ENCODE assay signal across 9 cellular contexts in genomic region chr21:17491716-17492414, GRCh38. TPM values are rescaled to one million over a fixed set of nuclear protein-coding genes. Genes with fewer than 3 reads are reported as not detected.
DNase-seq lines count a peak whose midpoint lies in the region; ATAC-seq and TF ChIP-seq lines count a peak whose summit lies in the region.
"Had no signal": no experiment of that assay in that cellular context is flagged by ENCODE, and none has a peak within 500 bp of the region (broad histone marks: within the 10 kb centered on the region; RNA-seq: fewer than 3 reads in every experiment).

No MANE protein-coding gene starts in this region.

- H3K36me3 ChIP-seq in skeletal muscle satellite cell (ENCODE audit: insufficient read depth, low read length) = no peaks in the 10 kb centered on the region
- no peaks in the 10 kb centered on the region for H3K36me3 ChIP-seq in BE2C

- H3K27me3 ChIP-seq in skeletal muscle satellite cell (ENCODE audit: control insufficient read depth, insufficient read depth, low read length) (peaks cover 42% of the 10 kb centered on the region), BE2C (no peaks in the 10 kb centered on the region)

- peaks cover 16% of the 10 kb centered on the region for H3K4me1 Mint-ChIP-seq in chondrocyte (ENCODE audit: low read depth)

- no peaks in the 10 kb centered on the region for H3K36me3 Mint-ChIP-seq in chondrocyte (ENCODE audit: low read depth)

- H3K4me3 ChIP-seq in NB4 (ENCODE audit: low read depth, low read length) (no peak overlapping the region), skeletal muscle satellite cell (ENCODE audit: low read length) (no peak overlapping the region), BE2C (ENCODE audit: low read depth, low read length) (no peak overlapping the region)

- DNase-seq in NB4 (ENCODE audit: low read depth) (peak; percentile 68), chondrocyte (ENCODE audit: low spot score) (no peak), NCI-H510A (lab: John Stamatoyannopoulos, UW) (no peak), D341Med (ENCODE audit: low spot score) (no peak), BE2C (no peak), NCI-H2107 treated with DMSO at 0.1 percent for 48 hours (lab: John Stamatoyannopoulos, UW; ENCODE audit: unreplicated experiment) (no peak)
- DNase-seq: activated CD4-positive, alpha-beta T cell treated with anti-CD3 and anti-CD28 coated beads, Interleukin-2, amount 50 U/mL, for 1 hour had no signal

- H3K4me1 ChIP-seq in skeletal muscle satellite cell (ENCODE audit: control insufficient read depth, insufficient read depth, low read length) (peaks cover 16% of the 10 kb centered on the region), BE2C (no peaks in the 10 kb centered on the region)

- H3K4me3 Mint-ChIP-seq in chondrocyte (ENCODE audit: unreplicated experiment) = no peak overlapping the region

- no peak overlapping the region for H3K9ac ChIP-seq in skeletal muscle satellite cell (ENCODE audit: low read depth, low read length)

- no peaks in the 10 kb centered on the region for H3K9me3 ChIP-seq in skeletal muscle satellite cell (replicated peaks; ENCODE audit: low read length)
- H3K9me3 ChIP-seq in BE2C = no peaks in the 10 kb centered on the region; the same call in 1 of the 2 replicates

- H3K27ac Mint-ChIP-seq in chondrocyte (ENCODE audit: unreplicated experiment) = peak overlapping the region; percentile 75

- no peak for TF ChIP-seq POLR2A in NB4 (IDR thresholded peaks at IDR 0.05; ENCODE audit: extremely low read depth, insufficient read length)

- ATAC-seq in GM21723 (IDR thresholded peaks at IDR 0.05; ENCODE audit: unreplicated experiment) = peak; percentile 46

- TF ChIP-seq CTCF in NB4 (IDR thresholded peaks at IDR 0.05; ENCODE audit: low read depth, low read length) (no peak), chondrocyte (IDR thresholded peaks at IDR 0.05) (no peak), BE2C (IDR thresholded peaks at IDR 0.05; ENCODE audit: low read depth, low read length) (no peak)

- H3K27me3 Mint-ChIP-seq in chondrocyte (ENCODE audit: low read depth) = peaks cover 24% of the 10 kb centered on the region

- H3K4me2 ChIP-seq in skeletal muscle satellite cell (ENCODE audit: low read length) = peak overlapping the region; percentile 51

- no peaks in the 10 kb centered on the region for H3K9me3 Mint-ChIP-seq in chondrocyte (ENCODE audit: low read depth)

RNA-seq across cellular contexts. Expression of gene CXADR, which starts 21.0 kb away (rescaled TPM):
- 0.08 to 0.75 TPM (median 0.17 TPM) in 3 replicates for total RNA-seq in chondrocyte
- under 0.01 TPM in 1 of 2 replicates, not detected in the other for total RNA-seq in skeletal muscle satellite cell (2012; rRNA removed)
- polyA plus RNA-seq in BE2C (2012; ENCODE audit: insufficient read depth, insufficient read length, low read depth) = 1.4 TPM
